ENCODE assay signal across 7 cellular contexts in the genomic region with DNA sequence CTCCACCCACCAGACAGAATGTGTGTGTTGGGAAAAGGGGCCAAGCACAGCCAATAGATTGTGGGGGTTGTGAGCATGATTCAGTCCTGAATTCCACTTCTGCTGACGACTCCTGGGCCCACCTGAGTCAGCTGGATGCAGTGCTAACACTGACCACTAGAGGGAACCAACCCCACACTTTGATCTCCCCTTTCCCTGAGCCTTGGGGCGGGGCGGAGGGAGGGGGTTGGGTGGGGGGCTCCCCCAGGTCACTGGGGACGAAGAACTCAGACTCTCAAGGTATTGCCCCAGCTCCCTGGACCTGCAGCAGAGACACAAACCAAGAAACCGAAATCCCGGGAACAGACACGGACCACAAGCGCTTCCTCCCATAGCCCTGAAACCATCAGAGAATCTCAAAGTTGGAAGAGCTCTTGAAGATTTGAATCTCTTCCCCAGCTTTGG. TPM values are rescaled to one million over a fixed set of nuclear protein-coding genes. Genes with fewer than 3 reads are reported as not detected.
DNase-seq lines count a peak whose midpoint lies in the region; ATAC-seq, FAIRE-seq and TF ChIP-seq lines count a peak whose summit lies in the region.
"Had no signal": no experiment of that assay in that cellular context is flagged by ENCODE, and none has a peak within 500 bp of the region (broad histone marks: within the 10 kb centered on the region; RNA-seq: fewer than 3 reads in every experiment).

No MANE protein-coding gene starts in this region.

- CTCF ChIA-PET in K562 (lab: Yijun Ruan, JAX; ENCODE audit: low intra/inter-chr PET ratio), result interaction anchor here (0.6 to 1.2 kb wide), 2 partner anchors 114 to 161 kb away, joined by 3 read pairs; no protein-coding TSS in a partner anchor

- FAIRE-seq in K562 (lab: Jason Lieb, UNC), result peak; percentile 75

- H3K36me3 ChIP-seq in GM06990 (ENCODE audit: control insufficient read depth, insufficient read depth, low read length), result no peaks in the 10 kb centered on the region
- H3K36me3 ChIP-seq in K562 (ENCODE audit: control insufficient read depth, insufficient read depth, low read length), result no peaks in the 10 kb centered on the region
- H3K36me3 ChIP-seq in neural progenitor cell, result no peaks in the 10 kb centered on the region

- ATAC-seq in K562 (peak; percentile 88), GM19397 (IDR thresholded peaks at IDR 0.05; ENCODE audit: unreplicated experiment) (no peak), HG03159 (IDR thresholded peaks at IDR 0.05; ENCODE audit: unreplicated experiment) (no peak)

- no peaks in the 10 kb centered on the region for H3K9me1 ChIP-seq in K562 (ENCODE audit: control insufficient read depth, insufficient read depth, low read length)

- no peaks in the 10 kb centered on the region for H3K4me1 ChIP-seq in K562 (replicated peaks in 1 of 2; ENCODE audit: control insufficient read depth in 2 of 2, insufficient read depth in 2 of 2, low read length in 2 of 2)
- H3K4me1 ChIP-seq in neural progenitor cell, result no peaks in the 10 kb centered on the region

- POLR2A ChIA-PET in K562 (lab: Yijun Ruan, JAX), result interaction anchor here (0.6 to 1.0 kb wide), 2 partner anchors 9 to 234 kb away, joined by 3 to 4 read pairs; no protein-coding TSS in a partner anchor

- no peak for TF ChIP-seq EP300 in K562 (IDR thresholded peaks at IDR 0.05; ENCODE audit: low read length)

- no peaks in the 10 kb centered on the region for H3K36me3 Mint-ChIP-seq in neural progenitor cell

- H3K9me3 Mint-ChIP-seq in neural progenitor cell, result no peaks in the 10 kb centered on the region

- TF ChIP-seq RAD21 in K562 (CRISPR knock-in tag; conservative IDR thresholded peaks at IDR 0.05 in 1 of 2, IDR thresholded peaks at IDR 0.05 in 1 of 2), result peak in 1 of 2 experiments; percentile 40; a peak in 3 of 4 replicates

- H3K9ac ChIP-seq in K562 (ENCODE audit: insufficient read depth in 1 of 2, low read depth in 2 of 2, low read length in 2 of 2) (no peak overlapping the region), neural progenitor cell (no peak overlapping the region)

- no peak for DNase-seq in GM06990 (ENCODE audit: extremely low read depth, insufficient read length)
- DNase-seq in RKO (ENCODE audit: low spot score), result peak; percentile 51
- peak; percentile 64 to 84 (median 76) for DNase-seq in K562 (ENCODE audit: extremely low read depth in 1 of 4, low spot score in 3 of 4)
- peak; percentile 59 for DNase-seq in neural progenitor cell (ENCODE audit: low spot score)

- H3K4me3 Mint-ChIP-seq in neural progenitor cell, result no peak overlapping the region

- intact Hi-C loops in K562 (cut with micrococcal nuclease), result loop anchor here (10.0 kb wide), 1 partner anchor 373 kb away; no protein-coding TSS in a partner anchor

- H3K4me3 ChIP-seq in GM06990 (replicated peaks; ENCODE audit: low read depth, low read length), result no peak overlapping the region
- H3K4me3 ChIP-seq in K562, result no peak overlapping the region
- no peak overlapping the region for H3K4me3 ChIP-seq in neural progenitor cell

- peak; percentile 67 for TF ChIP-seq CTCF in GM06990 (IDR thresholded peaks at IDR 0.05; ENCODE audit: insufficient read depth, low read length, poor library complexity, severe bottlenecking)
- peak; percentile 60 to 64 (median 63); a peak in 5 of 6 replicates for TF ChIP-seq CTCF in K562 (IDR thresholded peaks at IDR 0.05 in 2 of 3, conservative IDR thresholded peaks at IDR 0.05 in 1 of 3; ENCODE audit: insufficient read depth in 2 of 3, low read depth in 1 of 3, low read length in 3 of 3)
- TF ChIP-seq CTCF in neural progenitor cell (IDR thresholded peaks at IDR 0.05), result peak; percentile 74

- no peaks in the 10 kb centered on the region for H3K4me1 Mint-ChIP-seq in neural progenitor cell

- H3K27ac ChIP-seq in K562 (ENCODE audit: extremely low read depth, low read depth, low read length), result no peak overlapping the region
- H3K27ac ChIP-seq in neural progenitor cell, result no peak overlapping the region

- H2AFZ ChIP-seq in K562 (ENCODE audit: low read depth, low read length), result no peak overlapping the region
- no peak overlapping the region for H2AFZ ChIP-seq in neural progenitor cell (replicated peaks)

- TF ChIP-seq POLR2A in K562 (conservative IDR thresholded peaks at IDR 0.05), result no peak

- no peaks in the 10 kb centered on the region for H3K27me3 Mint-ChIP-seq in neural progenitor cell (ENCODE audit: insufficient read depth, low read depth)

- BruUV-seq in K562 (replicated peaks; lab: Mats Ljungman, UMichigan), result no TSS peak

- 37% methylated on average over 5 of the region's 8 CpGs for WGBS in K562 (ENCODE audit: insufficient coverage, low coverage, missing lambda C conversion rate)

- H3K79me2 ChIP-seq in K562 (ENCODE audit: control insufficient read depth, insufficient read depth, low read length) (no peaks in the 10 kb centered on the region), neural progenitor cell (ENCODE audit: low read depth) (no peaks in the 10 kb centered on the region)

- H3K9me3 ChIP-seq in K562 (replicated peaks; ENCODE audit: control insufficient read depth, insufficient read depth, low read depth, low read length) (no peaks in the 10 kb centered on the region), neural progenitor cell (ENCODE audit: low read depth) (no peaks in the 10 kb centered on the region)

- H3F3A ChIP-seq in neural progenitor cell (ENCODE audit: low read depth), result no peaks in the 10 kb centered on the region

- H4K20me1 ChIP-seq in K562 (replicated peaks; ENCODE audit: control insufficient read depth, insufficient read depth, low read length), result 0 out of 2 replicates have a peak, but pooled peaks cover 3% of the 10 kb centered on the region
- no peaks in the 10 kb centered on the region for H4K20me1 ChIP-seq in neural progenitor cell (ENCODE audit: low read depth)

- H3K4me2 ChIP-seq in K562 (ENCODE audit: insufficient read depth, low read length) (no peak overlapping the region), neural progenitor cell (no peak overlapping the region)

- no peaks in the 10 kb centered on the region; the same call in 1 of the 2 replicates for H3K27me3 ChIP-seq in GM06990 (replicated peaks; ENCODE audit: control insufficient read depth, insufficient read depth, low read length)
- peaks cover 9 to 34% of the 10 kb centered on the region in 2 experiments; a peak in 4 of 5 replicates for H3K27me3 ChIP-seq in K562 (ENCODE audit: control insufficient read depth in 2 of 2, insufficient read depth in 2 of 2, low read length in 2 of 2)
- no peaks in the 10 kb centered on the region for H3K27me3 ChIP-seq in neural progenitor cell

- no peak overlapping the region for H3K27ac Mint-ChIP-seq in neural progenitor cell

- in situ Hi-C loops in K562 (cut with MboI), result loop anchor here (5.0 to 10.0 kb wide), 3 partner anchors 113 to 373 kb away; a partner anchor contains a TSS

RNA-seq across cellular contexts. Expression of a gene that starts 0.6 kb away (rescaled TPM):
- total RNA-seq in K562 (2011; cell fraction: chromatin; rRNA removed; ENCODE audit: low replicate concordance), result not detected in 2 replicates
- not detected in 2 replicates for total RNA-seq in K562 (2011; cell fraction: nucleolus; rRNA removed)
- not detected in 2 replicates for total RNA-seq in K562 (2011; cell fraction: nucleoplasm; rRNA removed)
- total RNA-seq in K562 (2014; rRNA removed), result not detected in 2 replicates
- total RNA-seq in K562 (2014; rRNA removed; fragmentation: Illumina TruSeq; extraction: Trizol), result not detected in 2 replicates
- total RNA-seq in K562 (2015; rRNA removed; fragmentation: Illumina TruSeq; extraction: Trizol), result not detected in 2 replicates
- not detected in 2 replicates for total RNA-seq in K562 (2021)
- polyA plus RNA-seq in K562 (2011; rRNA removed), result not detected in 2 replicates
- polyA plus RNA-seq in K562 (2011; cell fraction: cytosol; rRNA removed), result not detected in 2 replicates
- not detected in 2 replicates for polyA plus RNA-seq in K562 (2011; cell fraction: nucleus; rRNA removed)
- polyA plus RNA-seq in K562 (2012), result not detected in 2 replicates
- polyA plus RNA-seq in K562 (2014; fragmentation: Illumina TruSeq; extraction: Trizol), result not detected in 2 replicates
- polyA plus RNA-seq in K562 (2014; fragmentation: Nextera tagmentation; extraction: Ambion mirVana), result not detected
- polyA plus RNA-seq in K562 (2014; rRNA removed), result not detected in 2 replicates
- polyA minus RNA-seq in K562 (2011; rRNA and poly(A)+ RNA removed), result not detected in 2 replicates
- polyA minus RNA-seq in K562 (2011; cell fraction: cytosol; rRNA and poly(A)+ RNA removed), result not detected in 2 replicates
- not detected in 2 replicates for polyA minus RNA-seq in K562 (2011; cell fraction: nucleus; rRNA and poly(A)+ RNA removed)
- not detected in 2 replicates for total RNA-seq in neural progenitor cell (ENCODE audit: low replicate concordance)
- total RNA-seq: T-helper 1 cell treated with Interleukin-12 subunit alpha and Interleukin-12 subunit beta and Interleukin-4 antibody, amounts not matched to agents 30 ng/mL and 1 ng/mL, for 36 hours had no signal

RNA-seq across cellular contexts. Expression of a gene that starts 7.0 kb away (rescaled TPM):
- not detected in 2 replicates for total RNA-seq in K562 (2011; cell fraction: chromatin; rRNA removed; ENCODE audit: low replicate concordance)
- total RNA-seq in K562 (2011; cell fraction: nucleolus; rRNA removed), result not detected in 2 replicates
- not detected in 2 replicates for total RNA-seq in K562 (2011; cell fraction: nucleoplasm; rRNA removed)
- total RNA-seq in K562 (2014; rRNA removed) (not detected in 2 replicates), K562 (2014; rRNA removed; fragmentation: Illumina TruSeq; extraction: Trizol) (not detected in 2 replicates), K562 (2015; rRNA removed; fragmentation: Illumina TruSeq; extraction: Trizol) (not detected in 2 replicates), K562 (2021) (not detected in 2 replicates), neural progenitor cell (ENCODE audit: low replicate concordance) (not detected in 2 replicates)
- polyA plus RNA-seq in K562 (2011; rRNA removed) (not detected in 2 replicates), K562 (2014; fragmentation: Illumina TruSeq; extraction: Trizol) (not detected in 2 replicates), K562 (2014; fragmentation: Nextera tagmentation; extraction: Ambion mirVana) (not detected), K562 (2014; rRNA removed) (not detected in 2 replicates)
- not detected in 2 replicates for polyA plus RNA-seq in K562 (2011; cell fraction: cytosol; rRNA removed)
- polyA plus RNA-seq in K562 (2011; cell fraction: nucleus; rRNA removed), result not detected in 2 replicates
- not detected in 2 replicates for polyA plus RNA-seq in K562 (2012)
- polyA minus RNA-seq in K562 (2011; rRNA and poly(A)+ RNA removed), result not detected in 2 replicates
- polyA minus RNA-seq in K562 (2011; cell fraction: cytosol; rRNA and poly(A)+ RNA removed), result not detected in 2 replicates
- polyA minus RNA-seq in K562 (2011; cell fraction: nucleus; rRNA and poly(A)+ RNA removed), result not detected in 2 replicates
- total RNA-seq: T-helper 1 cell treated with Interleukin-12 subunit alpha and Interleukin-12 subunit beta and Interleukin-4 antibody, amounts not matched to agents 30 ng/mL and 1 ng/mL, for 36 hours had no signal

RNA-seq across cellular contexts. Expression of a gene that starts 15.3 kb away (rescaled TPM):
- total RNA-seq in K562 (2011; cell fraction: chromatin; rRNA removed; ENCODE audit: low replicate concordance), result not detected in 2 replicates
- total RNA-seq in K562 (2011; cell fraction: nucleolus; rRNA removed), result not detected in 2 replicates
- total RNA-seq in K562 (2011; cell fraction: nucleoplasm; rRNA removed), result not detected in 2 replicates
- total RNA-seq in K562 (2014; rRNA removed) (not detected in 2 replicates), K562 (2014; rRNA removed; fragmentation: Illumina TruSeq; extraction: Trizol) (not detected in 2 replicates), K562 (2015; rRNA removed; fragmentation: Illumina TruSeq; extraction: Trizol) (not detected in 2 replicates), K562 (2021) (not detected in 2 replicates), neural progenitor cell (ENCODE audit: low replicate concordance) (not detected in 2 replicates)
- polyA plus RNA-seq in K562 (2011; rRNA removed) (not detected in 2 replicates), K562 (2014; fragmentation: Illumina TruSeq; extraction: Trizol) (not detected in 2 replicates), K562 (2014; fragmentation: Nextera tagmentation; extraction: Ambion mirVana) (not detected), K562 (2014; rRNA removed) (not detected in 2 replicates)
- not detected in 2 replicates for polyA plus RNA-seq in K562 (2011; cell fraction: cytosol; rRNA removed)
- polyA plus RNA-seq in K562 (2011; cell fraction: nucleus; rRNA removed), result not detected in 2 replicates
- polyA plus RNA-seq in K562 (2012), result 0.25 TPM in 1 of 2 replicates, not detected in the other
- not detected in 2 replicates for polyA minus RNA-seq in K562 (2011; rRNA and poly(A)+ RNA removed)
- not detected in 2 replicates for polyA minus RNA-seq in K562 (2011; cell fraction: cytosol; rRNA and poly(A)+ RNA removed)
- polyA minus RNA-seq in K562 (2011; cell fraction: nucleus; rRNA and poly(A)+ RNA removed), result not detected in 2 replicates
- total RNA-seq: T-helper 1 cell treated with Interleukin-12 subunit alpha and Interleukin-12 subunit beta and Interleukin-4 antibody, amounts not matched to agents 30 ng/mL and 1 ng/mL, for 36 hours had no signal

RNA-seq across cellular contexts. Expression of a gene that starts 20.5 kb away (rescaled TPM):
- not detected in 2 replicates for total RNA-seq in K562 (2011; cell fraction: chromatin; rRNA removed; ENCODE audit: low replicate concordance)
- total RNA-seq in K562 (2011; cell fraction: nucleolus; rRNA removed), result not detected in 2 replicates
- total RNA-seq in K562 (2011; cell fraction: nucleoplasm; rRNA removed), result 0.59 TPM in 1 of 2 replicates, not detected in the other
- not detected in 2 replicates for total RNA-seq in K562 (2014; rRNA removed)
- 0.44 TPM in 1 of 2 replicates, not detected in the other for total RNA-seq in K562 (2014; rRNA removed; fragmentation: Illumina TruSeq; extraction: Trizol)
- not detected in 2 replicates for total RNA-seq in K562 (2015; rRNA removed; fragmentation: Illumina TruSeq; extraction: Trizol)
- total RNA-seq in K562 (2021), result 0.38 and 0.62 TPM in 2 replicates
- polyA plus RNA-seq in K562 (2011; rRNA removed), result 0.34 and 0.50 TPM in 2 replicates
- polyA plus RNA-seq in K562 (2011; cell fraction: cytosol; rRNA removed), result 0.36 and 0.80 TPM in 2 replicates
- 0.38 and 0.46 TPM in 2 replicates for polyA plus RNA-seq in K562 (2011; cell fraction: nucleus; rRNA removed)
- polyA plus RNA-seq in K562 (2012), result 0.86 and 0.99 TPM in 2 replicates
- 0.12 and 0.39 TPM in 2 replicates for polyA plus RNA-seq in K562 (2014; fragmentation: Illumina TruSeq; extraction: Trizol)
- polyA plus RNA-seq in K562 (2014; fragmentation: Nextera tagmentation; extraction: Ambion mirVana), result under 1 TPM; 0.15 to 0.18 TPM
- polyA plus RNA-seq in K562 (2014; rRNA removed), result 0.57 TPM in 1 of 2 replicates, not detected in the other
- polyA minus RNA-seq in K562 (2011; rRNA and poly(A)+ RNA removed), result not detected in 2 replicates
- not detected in 2 replicates for polyA minus RNA-seq in K562 (2011; cell fraction: cytosol; rRNA and poly(A)+ RNA removed)
- not detected in 2 replicates for polyA minus RNA-seq in K562 (2011; cell fraction: nucleus; rRNA and poly(A)+ RNA removed)
- 1.6 TPM in 1 of 2 replicates, not detected in the other for total RNA-seq in neural progenitor cell (ENCODE audit: low replicate concordance)

RNA-seq across cellular contexts. Expression of a gene that starts 29.9 kb away (rescaled TPM):
- total RNA-seq in K562 (2011; cell fraction: chromatin; rRNA removed; ENCODE audit: low replicate concordance), result not detected in 2 replicates
- not detected in 2 replicates for total RNA-seq in K562 (2011; cell fraction: nucleolus; rRNA removed)
- total RNA-seq in K562 (2011; cell fraction: nucleoplasm; rRNA removed), result not detected in 2 replicates
- total RNA-seq in K562 (2014; rRNA removed), result not detected in 2 replicates
- not detected in 2 replicates for total RNA-seq in K562 (2014; rRNA removed; fragmentation: Illumina TruSeq; extraction: Trizol)
- not detected in 2 replicates for total RNA-seq in K562 (2015; rRNA removed; fragmentation: Illumina TruSeq; extraction: Trizol)
- not detected in 2 replicates for total RNA-seq in K562 (2021)
- not detected in 2 replicates for polyA plus RNA-seq in K562 (2011; rRNA removed)
- polyA plus RNA-seq in K562 (2011; cell fraction: cytosol; rRNA removed), result not detected in 2 replicates
- not detected in 2 replicates for polyA plus RNA-seq in K562 (2011; cell fraction: nucleus; rRNA removed)
- not detected in 2 replicates for polyA plus RNA-seq in K562 (2012)
- polyA plus RNA-seq in K562 (2014; fragmentation: Illumina TruSeq; extraction: Trizol), result not detected in 2 replicates
- polyA plus RNA-seq in K562 (2014; fragmentation: Nextera tagmentation; extraction: Ambion mirVana), result not detected
- polyA plus RNA-seq in K562 (2014; rRNA removed), result 0.18 TPM in 1 of 2 replicates, not detected in the other
- polyA minus RNA-seq in K562 (2011; rRNA and poly(A)+ RNA removed), result not detected in 2 replicates
- polyA minus RNA-seq in K562 (2011; cell fraction: cytosol; rRNA and poly(A)+ RNA removed), result not detected in 2 replicates
- not detected in 2 replicates for polyA minus RNA-seq in K562 (2011; cell fraction: nucleus; rRNA and poly(A)+ RNA removed)
- not detected in 2 replicates for total RNA-seq in neural progenitor cell (ENCODE audit: low replicate concordance)
- total RNA-seq: T-helper 1 cell treated with Interleukin-12 subunit alpha and Interleukin-12 subunit beta and Interleukin-4 antibody, amounts not matched to agents 30 ng/mL and 1 ng/mL, for 36 hours had no signal
